14 cellular contexts compared by ENCODE assay signal in the genomic region with DNA sequence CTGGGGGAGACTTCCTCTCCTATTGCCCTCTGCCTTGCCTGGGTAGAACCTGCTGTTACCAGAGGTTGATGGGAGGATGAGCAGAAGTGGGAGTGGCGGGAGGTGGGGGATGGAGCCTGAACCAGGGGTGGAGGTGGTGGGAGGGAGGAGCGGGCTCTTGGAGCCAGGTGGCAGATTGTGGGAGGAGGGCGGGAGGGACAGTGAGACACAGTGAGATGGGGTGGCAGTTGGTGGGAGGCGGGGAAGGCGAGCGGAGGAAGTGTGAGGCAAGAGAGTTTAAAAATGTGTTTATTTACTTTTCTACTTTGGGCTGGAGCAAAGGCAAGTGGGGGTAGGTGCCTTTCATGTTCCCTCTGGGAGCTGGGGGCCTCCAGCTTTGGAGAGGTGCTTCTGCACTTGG.
DNase-seq lines count a peak whose midpoint lies in the region; ATAC-seq and TF ChIP-seq lines count a peak whose summit lies in the region.
"Had no signal": no experiment of that assay in that cellular context is flagged by ENCODE, and none has a peak within 500 bp of the region (broad histone marks: within the 10 kb centered on the region; RNA-seq: fewer than 3 reads in every experiment).

No MANE protein-coding gene starts in this region.

- H3K27me3 ChIP-seq in right lobe of liver (no peaks in the 10 kb centered on the region), brain microvascular endothelial cell (replicated peaks) (no peaks in the 10 kb centered on the region), testis (no peaks in the 10 kb centered on the region)
- H3K27me3 ChIP-seq: gastrocnemius medialis had no signal

- TF ChIP-seq CTCF in right lobe of liver (IDR thresholded peaks at IDR 0.05) (no peak), brain microvascular endothelial cell (IDR thresholded peaks at IDR 0.05; ENCODE audit: low read depth, low read length, missing control alignments) (no peak), testis (IDR thresholded peaks at IDR 0.05) (no peak)

- no peaks in the 10 kb centered on the region for H3K36me3 ChIP-seq in right lobe of liver
- no peaks in the 10 kb centered on the region for H3K36me3 ChIP-seq in brain microvascular endothelial cell (replicated peaks)
- H3K36me3 ChIP-seq in testis (ENCODE audit: low read depth, missing control alignments), result no peaks in the 10 kb centered on the region
- H3K36me3 ChIP-seq: gastrocnemius medialis had no signal

- H3K4me3 ChIP-seq in right lobe of liver (no peak overlapping the region), brain microvascular endothelial cell (ENCODE audit: low read depth, low read length) (no peak overlapping the region), testis (no peak overlapping the region)
- H3K4me3 ChIP-seq: gastrocnemius medialis had no signal

- DNase-seq in DMS 273 treated with DMSO at 0.1 percent for 48 hours (lab: John Stamatoyannopoulos, UW), result peak; percentile 87
- DNase-seq in MV-4-11 (lab: John Stamatoyannopoulos, UW), result peak; percentile 0
- peak; percentile 26 for DNase-seq in RPMI7951 (ENCODE audit: low read depth)
- DNase-seq in right lobe of liver, result peak in 1 of 3 donors; percentile 80
- no peak for DNase-seq in brain microvascular endothelial cell
- no peak for DNase-seq in HuH-7.5 (ENCODE audit: low spot score)
- DNase-seq in NK-92 treated with Interleukin-12 subunit alpha and Interleukin-12 subunit beta, amount 100 ng/mL, for 24 hours (lab: John Stamatoyannopoulos, UW), result no peak
- DNase-seq in testis, result no peak
- DNase-seq: AML-193; gastrocnemius medialis; islet precursor cell; NCI-H1092; stimulated activated CD4-positive, alpha-beta T cell treated with anti-CD3 and anti-CD28 coated beads, Interleukin-2, amount 100 ng/mL, for 24 hours had no signal

- no peak for TF ChIP-seq POLR2A in right lobe of liver (IDR thresholded peaks at IDR 0.05)
- no peak for TF ChIP-seq POLR2A in testis (IDR thresholded peaks at IDR 0.05)

- H3K9me3 ChIP-seq in right lobe of liver (no peaks in the 10 kb centered on the region), testis (no peaks in the 10 kb centered on the region)
- H3K9me3 ChIP-seq: gastrocnemius medialis had no signal

- 14% methylated on average over 6 of the region's 6 CpGs for WGBS in right lobe of liver (ENCODE audit: insufficient coverage, low coverage, low lambda C conversion rate, missing lambda C conversion rate)
- WGBS in testis, 2 donors, result 60 to 67% methylated on average over 6 of the region's 6 CpGs

- H3K4me1 ChIP-seq in right lobe of liver (peaks cover 0 to 6% (median 0%) of the 10 kb centered on the region in 4 donors), testis (no peaks in the 10 kb centered on the region)
- H3K4me1 ChIP-seq: gastrocnemius medialis had no signal

- peak; percentile 23 to 73 (median 48) for ATAC-seq in right lobe of liver
- ATAC-seq: gastrocnemius medialis, SK-N-SH treated with all-trans-retinoic acid at 6 μM for 48 hours had no signal

- in situ Hi-C loops in brain microvascular endothelial cell (cut with HindIII; ENCODE audit: low pct_ligation_motif_present, low sequenced_read_pairs), result no loop called here

- intact Hi-C loops in right lobe of liver (cut with DNase I) (no loop called here), testis (cut with DNase I; ENCODE audit: low total_unique reads) (no loop called here)

- H3K27ac ChIP-seq in right lobe of liver, result peak overlapping the region in 1 of 3 donors; percentile 51
- H3K27ac ChIP-seq in brain microvascular endothelial cell, result no peak overlapping the region
- no peak overlapping the region for H3K27ac ChIP-seq in testis
- H3K27ac ChIP-seq: gastrocnemius medialis had no signal

Comparison
In these comparisons a context has a peak if more than half of its experiments do, and no peak if none do; other contexts are left out.
1. DNase-seq: peak in DMS 273 treated with DMSO at 0.1 percent for 48 hours (single experiment), MV-4-11 (single experiment) and RPMI7951 (single experiment); none in brain microvascular endothelial cell (single experiment), HuH-7.5 (single experiment), NK-92 treated with Interleukin-12 subunit alpha and Interleukin-12 subunit beta, amount 100 ng/mL, for 24 hours (single experiment) and testis (single experiment).